In genomic region chr17:28041844-28042656, GRCh38 we compare ENCODE assay signal across 8 cellular contexts. TPM values are rescaled to one million over a fixed set of nuclear protein-coding genes. Genes with fewer than 3 reads are reported as not detected.
A peak's percentile ranks its signal among the peaks of the same experiment; 100 is the strongest.
DNase-seq lines count a peak whose midpoint lies in the region; ATAC-seq lines count a peak whose summit lies in the region.

No MANE protein-coding gene starts in this region.

- peaks cover 41% of the 10 kb centered on the region for H3K4me1 Mint-ChIP-seq in activated T-helper 17 cell treated with anti-CD3 and anti-CD28 coated beads, Interleukin-2, amount 50 U/mL, for 72 hours
- peaks cover 55% of the 10 kb centered on the region for H3K4me1 Mint-ChIP-seq in stimulated activated effector memory CD8-positive, alpha-beta T cell treated with anti-CD3 and anti-CD28 coated beads, Interleukin-12 subunit alpha, Interleukin-12 subunit beta, amount 100 ng/mL, for 72 hours

- H3K4me3 ChIP-seq in iPS-15b (ENCODE audit: low read depth, low read length): peak overlapping the region; percentile 73

- no peaks in the 10 kb centered on the region for H3K36me3 ChIP-seq in iPS-15b (ENCODE audit: control insufficient read depth, insufficient read depth, low read length)

- no peaks in the 10 kb centered on the region for H3K9me3 ChIP-seq in iPS-15b (ENCODE audit: control insufficient read depth, insufficient read depth, low read length)

- no peaks in the 10 kb centered on the region for H3K9me3 Mint-ChIP-seq in activated T-helper 17 cell treated with anti-CD3 and anti-CD28 coated beads, Interleukin-2, amount 50 U/mL, for 72 hours
- peaks cover 3% of the 10 kb centered on the region for H3K9me3 Mint-ChIP-seq in stimulated activated effector memory CD8-positive, alpha-beta T cell treated with anti-CD3 and anti-CD28 coated beads, Interleukin-12 subunit alpha, Interleukin-12 subunit beta, amount 100 ng/mL, for 72 hours

- ATAC-seq in GM18868 (IDR thresholded peaks at IDR 0.05; ENCODE audit: unreplicated experiment) (peak; percentile 3), HG03025 (IDR thresholded peaks at IDR 0.05; ENCODE audit: low FRiP score, unreplicated experiment) (peak; percentile 18), GM19324 (IDR thresholded peaks at IDR 0.05; ENCODE audit: low FRiP score, unreplicated experiment) (no peak)
- ATAC-seq in activated T-helper 17 cell treated with anti-CD3 and anti-CD28 coated beads, Interleukin-2, amount 50 U/mL, for 72 hours (replicated peaks): peak; percentile 1
- ATAC-seq in stimulated activated effector memory CD8-positive, alpha-beta T cell treated with anti-CD3 and anti-CD28 coated beads, Interleukin-12 subunit alpha, Interleukin-12 subunit beta, amount 100 ng/mL, for 72 hours: peak; percentile 31

- no peaks in the 10 kb centered on the region for H3K27me3 ChIP-seq in iPS-15b (ENCODE audit: control insufficient read depth, insufficient read depth, low read length)

- no peaks in the 10 kb centered on the region for H3K36me3 Mint-ChIP-seq in activated T-helper 17 cell treated with anti-CD3 and anti-CD28 coated beads, Interleukin-2, amount 50 U/mL, for 72 hours (ENCODE audit: low read depth)
- H3K36me3 Mint-ChIP-seq in stimulated activated effector memory CD8-positive, alpha-beta T cell treated with anti-CD3 and anti-CD28 coated beads, Interleukin-12 subunit alpha, Interleukin-12 subunit beta, amount 100 ng/mL, for 72 hours: peaks cover 16% of the 10 kb centered on the region

- no peak for DNase-seq in stimulated activated effector memory CD8-positive, alpha-beta T cell treated with anti-CD3 and anti-CD28 coated beads, Interleukin-12 subunit alpha, Interleukin-12 subunit beta, amount 100 ng/mL, for 72 hours (ENCODE audit: low spot score in 2 of 2)
- DNase-seq in midbrain (lab: John Stamatoyannopoulos, UW): no peak
- no peak for DNase-seq in NCI-H2227 (lab: John Stamatoyannopoulos, UW; ENCODE audit: unreplicated experiment)

- H3K4me3 Mint-ChIP-seq in activated T-helper 17 cell treated with anti-CD3 and anti-CD28 coated beads, Interleukin-2, amount 50 U/mL, for 72 hours: peak overlapping the region; percentile 71
- peak overlapping the region; percentile 77 for H3K4me3 Mint-ChIP-seq in stimulated activated effector memory CD8-positive, alpha-beta T cell treated with anti-CD3 and anti-CD28 coated beads, Interleukin-12 subunit alpha, Interleukin-12 subunit beta, amount 100 ng/mL, for 72 hours

- H3K4me1 ChIP-seq in iPS-15b (ENCODE audit: control insufficient read depth, insufficient read depth, low read length): peaks cover 7% of the 10 kb centered on the region

- no peaks in the 10 kb centered on the region for H3K27me3 Mint-ChIP-seq in activated T-helper 17 cell treated with anti-CD3 and anti-CD28 coated beads, Interleukin-2, amount 50 U/mL, for 72 hours

- peak overlapping the region; percentile 66 for H3K27ac Mint-ChIP-seq in activated T-helper 17 cell treated with anti-CD3 and anti-CD28 coated beads, Interleukin-2, amount 50 U/mL, for 72 hours
- H3K27ac Mint-ChIP-seq in stimulated activated effector memory CD8-positive, alpha-beta T cell treated with anti-CD3 and anti-CD28 coated beads, Interleukin-12 subunit alpha, Interleukin-12 subunit beta, amount 100 ng/mL, for 72 hours: peak overlapping the region; percentile 84

- peak overlapping the region; percentile 51 for H3K9ac ChIP-seq in iPS-15b (ENCODE audit: low read depth, low read length)

RNA-seq across cellular contexts. Expression of gene NLK, which starts 0.4 kb away (rescaled TPM):
- 10 to 100 TPM in 1 of 2 donors, 1 to 10 TPM in 1; 8.2 to 11.6 TPM for total RNA-seq in activated T-helper 17 cell treated with anti-CD3 and anti-CD28 coated beads, Interleukin-2, amount 50 U/mL, for 72 hours
